Comparison of ENCODE assay signal across 8 cellular contexts in genomic region chr15:75023194-75024101, GRCh38. TPM values are rescaled to one million over a fixed set of nuclear protein-coding genes. Genes with fewer than 3 reads are reported as not detected.
DNase-seq lines count a peak whose midpoint lies in the region; ATAC-seq and TF ChIP-seq lines count a peak whose summit lies in the region.

Gene PPCDC, plus strand, starts transcription at chr15:75023590. Its CDS starts 4,729 bp downstream, at chr15:75028319.

- TF ChIP-seq CTCF in Panc1 (IDR thresholded peaks at IDR 0.05) = no peak

- peak; percentile 95 for ATAC-seq in GM21723 (IDR thresholded peaks at IDR 0.05; ENCODE audit: unreplicated experiment)
- peak; percentile 100 for ATAC-seq in Panc1
- peak; percentile 100 for ATAC-seq in activated T-cell treated with anti-CD3 and anti-CD28 coated beads, Interleukin-2, amount 50 U/mL, for 4 hours

- intact Hi-C loops in Panc1 (cut with micrococcal nuclease; ENCODE audit: unreplicated experiment) = no loop called here

- H3K36me3 Mint-ChIP-seq in activated T-cell treated with anti-CD3 and anti-CD28 coated beads, Interleukin-2, amount 50 U/mL, for 4 hours (ENCODE audit: insufficient read depth) = peaks cover 1% of the 10 kb centered on the region

- DNase-seq in DMS153 treated with DMSO at 0.1 percent for 48 hours (lab: John Stamatoyannopoulos, UW; ENCODE audit: unreplicated experiment) (peak; percentile 41), KG1 (lab: John Stamatoyannopoulos, UW) (peak; percentile 84), Panc1 (ENCODE audit: low read depth, low spot score) (peak; percentile 81), erythroblast (lab: John Stamatoyannopoulos, UW) (peak; percentile 97)
- DNase-seq in activated T-cell treated with anti-CD3 and anti-CD28 coated beads, Interleukin-2, amount 50 U/mL, for 4 hours = peak; percentile 90
- DNase-seq in stimulated activated CD8-positive, alpha-beta memory T cell treated with anti-CD3 and anti-CD28 coated beads, Interleukin-7, amount 100 ng/mL, for 1 hour (ENCODE audit: low read depth in 2 of 2) = peak; percentile 79 to 84

- BruUV-seq in Panc1 (replicated peaks; lab: Mats Ljungman, UMichigan) = TSS peak; percentile 95

- H3K27ac ChIP-seq in Panc1 (ENCODE audit: low read length) = peak within 1 kb of the TSS; percentile 96

- H3K27me3 ChIP-seq in Panc1 (ENCODE audit: control insufficient read depth, insufficient read depth, low read length) (no peaks in the 10 kb centered on the region), mucosa of stomach (ENCODE audit: control insufficient read depth, insufficient read depth, low read length) (no peaks in the 10 kb centered on the region)

- H3K4me3 ChIP-seq in Panc1 (ENCODE audit: low read depth in 2 of 2, low read length in 2 of 2) = peak within 1 kb of the TSS; percentile 67 to 93
- H3K4me3 ChIP-seq in mucosa of stomach (ENCODE audit: low read length) = peak within 1 kb of the TSS; percentile 82

- H3K4me1 ChIP-seq in Panc1 (ENCODE audit: control insufficient read depth, insufficient read depth, low read length) = no peaks in the 10 kb centered on the region
- H3K4me1 ChIP-seq in mucosa of stomach (ENCODE audit: control insufficient read depth, insufficient read depth, low read length) = peaks cover 16% of the 10 kb centered on the region

- POLR2A ChIA-PET in Panc1 (lab: Charles Lee) = interaction anchor here (0.5 to 0.9 kb wide), 5 partner anchors 9 to 1188 kb away, joined by 3 to 14 read pairs (median 9); partner anchors contain the start of gene RPP25

- H3K4me1 Mint-ChIP-seq in activated T-cell treated with anti-CD3 and anti-CD28 coated beads, Interleukin-2, amount 50 U/mL, for 4 hours (ENCODE audit: low read depth) = peaks cover 14% of the 10 kb centered on the region

- H3K27me3 Mint-ChIP-seq in activated T-cell treated with anti-CD3 and anti-CD28 coated beads, Interleukin-2, amount 50 U/mL, for 4 hours (ENCODE audit: low read depth) = no peaks in the 10 kb centered on the region

- H3K4me3 Mint-ChIP-seq in activated T-cell treated with anti-CD3 and anti-CD28 coated beads, Interleukin-2, amount 50 U/mL, for 4 hours = peak within 1 kb of the TSS; percentile 95

- CTCF ChIA-PET in Panc1 (lab: Charles Lee) = interaction anchor here (0.7 to 1.1 kb wide), 2 partner anchors 9 to 14 kb away, joined by 3 to 6 read pairs; no protein-coding TSS in a partner anchor

- peak within 1 kb of the TSS; percentile 97 for H3K9ac ChIP-seq in mucosa of stomach (ENCODE audit: low read length)

- in situ Hi-C loops in Panc1 (cut with HindIII; ENCODE audit: low pct_unique_long_range_greater_than_20kb, low sequenced_read_pairs) = no loop called here

- H3K9me3 Mint-ChIP-seq in activated T-cell treated with anti-CD3 and anti-CD28 coated beads, Interleukin-2, amount 50 U/mL, for 4 hours = no peaks in the 10 kb centered on the region

- no peaks in the 10 kb centered on the region for H3K9me3 ChIP-seq in Panc1 (ENCODE audit: control insufficient read depth, insufficient read depth, low read depth, low read length)
- H3K9me3 ChIP-seq in mucosa of stomach (ENCODE audit: control insufficient read depth, low read length) = no peaks in the 10 kb centered on the region

- no peaks in the 10 kb centered on the region for H3K36me3 ChIP-seq in Panc1 (ENCODE audit: control insufficient read depth, insufficient read depth, low read length)
- no peaks in the 10 kb centered on the region for H3K36me3 ChIP-seq in mucosa of stomach (ENCODE audit: control insufficient read depth, insufficient read depth, low read length)

- peak; percentile 99 for TF ChIP-seq POLR2A in erythroblast (IDR thresholded peaks at IDR 0.05; ENCODE audit: low read length)

RNA-seq across cellular contexts. Expression of gene PPCDC, which starts in this region (rescaled TPM):
- 26.1 TPM for total RNA-seq in Panc1 (2021; ENCODE audit: unreplicated experiment)
- polyA plus RNA-seq in Panc1 (2012; ENCODE audit: insufficient read length) = 21.9 TPM
- 10 to 100 TPM; 15.4 to 17.9 (median 17.8) TPM for total RNA-seq in activated T-cell treated with anti-CD3 and anti-CD28 coated beads, Interleukin-2, amount 50 U/mL, for 4 hours

Comparison
In these comparisons a context has a peak if more than half of its experiments do, and no peak if none do; other contexts are left out.
1. Peak in every context shown above with its lines: DNase-seq, ATAC-seq, H3K4me3 ChIP-seq and H3K27ac ChIP-seq.
2. DNase-seq: peak in every context shown above with its lines; median percentile 97 in erythroblast; 90 in activated T-cell treated with anti-CD3 and anti-CD28 coated beads, Interleukin-2, amount 50 U/mL, for 4 hours; 84 in KG1; 82 in stimulated activated CD8-positive, alpha-beta memory T cell treated with anti-CD3 and anti-CD28 coated beads, Interleukin-7, amount 100 ng/mL, for 1 hour; 81 in Panc1; 41 in DMS153 treated with DMSO at 0.1 percent for 48 hours.